Comparison of ENCODE assay signal across 9 cellular contexts in genomic region chr16:84018710-84019109, GRCh38. TPM values are rescaled to one million over a fixed set of nuclear protein-coding genes. Genes with fewer than 3 reads are reported as not detected.
"Had no signal": no experiment of that assay in that cellular context is flagged by ENCODE, and none has a peak within 500 bp of the region (broad histone marks: within the 10 kb centered on the region; RNA-seq: fewer than 3 reads in every experiment).

No MANE protein-coding gene starts in this region.

- H3K36me3 Mint-ChIP-seq: IgD-negative memory B cell had no signal

- H3K27ac ChIP-seq: HL-60, KMS-11 had no signal

- H3K4me3 Mint-ChIP-seq: IgD-negative memory B cell had no signal

- H3K27ac Mint-ChIP-seq: IgD-negative memory B cell had no signal

- FAIRE-seq: HTR-8/SVneo had no signal

- H3K9ac ChIP-seq: KMS-11 had no signal

- H3K4me2 ChIP-seq: KMS-11 had no signal

- DNase-seq: IMR-90, KBM-7, KG1 had no signal

RNA-seq across cellular contexts. Expression of gene SLC38A8, which starts 23.9 kb away (rescaled TPM):
- total RNA-seq: HT-29, HT1080, IMR-90 had no signal
- polyA plus RNA-seq: IgD-negative memory B cell, IMR-90 had no signal

RNA-seq across cellular contexts. Expression of gene NECAB2, which starts 50.7 kb away (rescaled TPM):
- total RNA-seq: HT-29, HT1080, IMR-90 had no signal
- polyA plus RNA-seq: IgD-negative memory B cell had no signal
